10 cellular contexts compared by ENCODE assay signal in genomic region chr12:32568241-32568640, GRCh38.
DNase-seq lines count a peak whose midpoint lies in the region; ATAC-seq and TF ChIP-seq lines count a peak whose summit lies in the region.
"Had no signal": no experiment of that assay in that cellular context is flagged by ENCODE, and none has a peak within 500 bp of the region (broad histone marks: within the 10 kb centered on the region; RNA-seq: fewer than 3 reads in every experiment).

No MANE protein-coding gene starts in this region.

- ATAC-seq in RWPE2 (ENCODE audit: low read depth) = peak; percentile 99
- peak in 3 of 4 donors; percentile 53 to 73 (median 72) for ATAC-seq in psoas muscle
- no peak for ATAC-seq in GM21367 (IDR thresholded peaks at IDR 0.05; ENCODE audit: unreplicated experiment)
- ATAC-seq in GM21381 (IDR thresholded peaks at IDR 0.05; ENCODE audit: unreplicated experiment) = no peak

- TF ChIP-seq CTCF in RWPE2 (IDR thresholded peaks at IDR 0.05; ENCODE audit: poor library complexity, severe bottlenecking) (no peak), fibroblast of pulmonary artery (IDR thresholded peaks at IDR 0.05; ENCODE audit: low read length, missing control alignments) (no peak), psoas muscle (IDR thresholded peaks at IDR 0.05) (no peak)

- no peak overlapping the region for H3K4me3 ChIP-seq in RWPE2 (ENCODE audit: severe bottlenecking)
- H3K4me3 ChIP-seq in fibroblast of pulmonary artery (replicated peaks; ENCODE audit: low read depth, low read length) = no peak overlapping the region
- no peak overlapping the region for H3K4me3 ChIP-seq in psoas muscle

- no peaks in the 10 kb centered on the region for H3K27me3 ChIP-seq in RWPE2 (ENCODE audit: insufficient read depth, poor library complexity, severe bottlenecking)
- H3K27me3 ChIP-seq in psoas muscle (ENCODE audit: insufficient read depth in 3 of 3, low read length in 2 of 3) = no peaks in the 10 kb centered on the region

- H3K36me3 ChIP-seq in RWPE2 (ENCODE audit: low read depth) = peaks cover 15% of the 10 kb centered on the region; the same call in 1 of the 2 replicates
- H3K36me3 ChIP-seq in psoas muscle (ENCODE audit: insufficient read depth in 1 of 2, low read depth in 1 of 2) = peaks cover 3 to 9% of the 10 kb centered on the region in 2 donors

- H3K27ac ChIP-seq in RWPE2 (ENCODE audit: poor library complexity, severe bottlenecking) (peak overlapping the region; percentile 87), psoas muscle (peak overlapping the region; percentile 53)

- WGBS in psoas muscle, 3 donors = 12 to 48% (median 14%) methylated on average over 1 of the region's 1 CpG

- DNase-seq in GM04503 (ENCODE audit: low read depth) = peak; percentile 84
- DNase-seq in RWPE2 (ENCODE audit: low spot score) = no peak
- peak; percentile 88 for DNase-seq in fibroblast of pulmonary artery (ENCODE audit: low read depth)
- no peak for DNase-seq in psoas muscle
- no peak for DNase-seq in activated CD8-positive, alpha-beta memory T cell treated with anti-CD3 and anti-CD28 coated beads for 24 hours
- DNase-seq in central memory CD4-positive, alpha-beta T cell = no peak
- DNase-seq: NCI-H1694; stimulated activated naive CD4-positive, alpha-beta T cell treated with Interleukin-2 at 50 U/mL for 16 hours had no signal

- intact Hi-C loops in psoas muscle (cut with DNase I) = loop anchor here in 1 of 2 donors (10.0 kb wide), 1 partner anchor 113 kb away; no protein-coding TSS in a partner anchor

- H3K4me1 ChIP-seq in RWPE2 (ENCODE audit: insufficient read depth, poor library complexity, severe bottlenecking) = peaks cover 34% of the 10 kb centered on the region
- H3K4me1 ChIP-seq in psoas muscle = peaks cover 33% of the 10 kb centered on the region

- H3K9me3 ChIP-seq in RWPE2 (ENCODE audit: severe bottlenecking) (no peaks in the 10 kb centered on the region), psoas muscle (no peaks in the 10 kb centered on the region)

Comparison
In these comparisons a context has a peak if more than half of its experiments do, and no peak if none do; other contexts are left out.
1. DNase-seq: peak in GM04503 (single experiment) and fibroblast of pulmonary artery (single experiment); none in RWPE2 (single experiment), psoas muscle (0 of 2), activated CD8-positive, alpha-beta memory T cell treated with anti-CD3 and anti-CD28 coated beads for 24 hours (single experiment) and central memory CD4-positive, alpha-beta T cell (single experiment).
2. ATAC-seq: peak in RWPE2 (single experiment) and psoas muscle (3 of 4); none in GM21367 (single experiment) and GM21381 (single experiment).